1 cellular context compared by ENCODE assay signal in genomic region chr22:19661156-19661555, GRCh38.
TF ChIP-seq lines count a peak whose summit lies in the region.

No MANE protein-coding gene starts in this region.

TF ChIP-seq in HEK293, 187 proteins besides CTCF, POLR2A, EP300 and RAD21 (continued from another document):
- no peak for TF ChIP-seq ZBTB1 (tag by site-specific recombination; IDR thresholded peaks at IDR 0.05)
- TF ChIP-seq ZNF366 (tag by site-specific recombination; conservative IDR thresholded peaks at IDR 0.05) = 0 out of 2 replicates have a peak, but pooled peaks have one; percentile 37
- TF ChIP-seq ZBTB17 (tag by site-specific recombination; IDR thresholded peaks at IDR 0.05) = no peak
- no peak for TF ChIP-seq ATF2 (tag by site-specific recombination; IDR thresholded peaks at IDR 0.05; ENCODE audit: low read depth)
- TF ChIP-seq ZEB2 (tag by site-specific recombination; IDR thresholded peaks at IDR 0.05) = no peak
TF ChIP-seq in HEK293: peak in this region for 2.
